Comparison of ENCODE assay signal across 28 cellular contexts in genomic region chr3:76132154-76132470, GRCh38.
"Had no signal": no experiment of that assay in that cellular context is flagged by ENCODE, and none has a peak within 500 bp of the region (broad histone marks: within the 10 kb centered on the region; RNA-seq: fewer than 3 reads in every experiment).

No MANE protein-coding gene starts in this region.

- H3K4me1 ChIP-seq: ascending aorta, breast epithelium, SJSA1 had no signal

- DNase-seq: activated CD4-positive, alpha-beta T cell treated with anti-CD3 and anti-CD28 coated beads for 36 hours; activated CD4-positive, alpha-beta T cell treated with anti-CD3 and anti-CD28 coated beads, Interleukin-2, amount 10 ng/mL, durations not matched to agents 7 days and 5 days; activated CD4-positive, alpha-beta T cell treated with anti-CD3 and anti-CD28 coated beads, Interleukin-2, amount 50 U/mL, for 48 hours; activated CD8-positive, alpha-beta T cell treated with anti-CD3 and anti-CD28 coated beads, Interleukin-2, amount 10 ng/mL, durations not matched to agents 7 days and 5 days; activated gamma-delta T cell; activated naive CD4-positive, alpha-beta T cell treated with Interleukin-2 at 50 U/mL for 16 hours; activated naive CD8-positive, alpha-beta T cell treated with anti-CD3 and anti-CD28 coated beads, Interleukin-2, amount 10 ng/mL, durations not matched to agents 7 days and 5 days; activated T-cell treated with anti-CD3 and anti-CD28 coated beads, Interleukin-2, amount 50 U/mL, for 24 hours; amygdala; Karpas-422; KBM-7; NCI-H1048; NCI-H1105 treated with DMSO at 0.1 percent for 48 hours; NCI-H146; NCI-H187; NCI-H2029 treated with DMSO at 0.1 percent for 48 hours; NCI-H345; NCI-H526 treated with DMSO at 0.1 percent for 48 hours; NK-92 treated with Interleukin-12 subunit alpha and Interleukin-12 subunit beta, amount 100 ng/mL, for 24 hours; Right ventricle myocardium superior; SK-N-SH had no signal

- ATAC-seq: activated CD4-positive, alpha-beta T cell treated with anti-CD3 and anti-CD28 coated beads for 36 hours; activated CD4-positive, CD25-positive, alpha-beta regulatory T cell treated with anti-CD3 and anti-CD28 coated beads, Interleukin-2, amount 50 U/mL, for 24 hours; activated CD8-positive, alpha-beta T cell treated with anti-CD3 and anti-CD28 coated beads, Interleukin-2, amount 10 ng/mL, durations not matched to agents 7 days and 5 days; WTC11 had no signal

- H3K4me3 ChIP-seq: ascending aorta, breast epithelium, MG63, SJSA1 had no signal

- FAIRE-seq: TTC549 had no signal

- H3K36me3 ChIP-seq: ascending aorta, breast epithelium, MG63, SJSA1 had no signal

- H3K4me2 ChIP-seq: SK-N-SH had no signal

- H3K9me3 ChIP-seq: ascending aorta, breast epithelium, MG63, SJSA1, SK-N-SH had no signal

- H3K27me3 ChIP-seq: ascending aorta, breast epithelium, MG63, SJSA1 had no signal

- H3K9ac ChIP-seq: SK-N-SH had no signal

- H3K27ac ChIP-seq: ascending aorta, breast epithelium, SJSA1 had no signal
